8 cellular contexts compared by ENCODE assay signal in the genomic region with DNA sequence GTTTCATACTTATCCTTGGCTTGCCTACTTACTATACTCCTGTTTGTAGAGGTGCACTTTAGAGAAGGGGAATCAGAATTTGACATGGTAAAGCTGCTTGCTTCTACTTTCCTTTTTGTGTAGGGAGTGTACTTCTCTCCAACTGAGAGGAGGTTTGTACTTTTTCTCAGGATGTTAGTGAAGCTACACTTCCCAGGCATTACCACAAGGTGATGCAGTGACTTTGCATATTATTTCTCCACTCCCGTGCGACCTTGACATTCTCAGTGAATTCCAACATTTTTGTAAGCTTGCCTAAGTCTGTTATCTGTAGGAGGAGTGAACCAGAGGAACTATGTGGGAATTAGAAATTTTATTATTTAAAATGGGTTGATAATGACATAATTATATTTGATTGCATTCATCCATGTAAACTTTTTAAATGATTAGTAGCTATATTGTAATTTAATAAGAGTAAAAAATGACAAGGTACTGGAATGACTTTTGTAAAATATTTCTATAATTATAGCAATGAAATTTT. TPM values are rescaled to one million over a fixed set of nuclear protein-coding genes. Genes with fewer than 3 reads are reported as not detected.
A peak's percentile ranks its signal among the peaks of the same experiment; 100 is the strongest.
DNase-seq lines count a peak whose midpoint lies in the region; ATAC-seq, FAIRE-seq and TF ChIP-seq lines count a peak whose summit lies in the region.

No MANE protein-coding gene starts in this region.

- POLR2A ChIA-PET in PC-3 (lab: Charles Lee; ENCODE audit: unreplicated experiment): no interaction called here

- H3K9ac ChIP-seq in PC-3 (ENCODE audit: low read length) (peak overlapping the region; percentile 6; the same call in 1 of the 2 replicates), neural progenitor cell (no peak overlapping the region)

- H2AFZ ChIP-seq in PC-3 (ENCODE audit: low read length): no peak overlapping the region
- no peak overlapping the region for H2AFZ ChIP-seq in neural progenitor cell (replicated peaks)

- CTCF ChIA-PET in Calu3 (lab: Charles Lee): interaction anchor here (0.6 to 2.5 kb wide), 12 partner anchors 10 to 549 kb away, joined by 3 to 31 read pairs (median 4); partner anchors contain the start of gene HIBADH
- CTCF ChIA-PET in PC-3 (lab: Charles Lee): interaction anchor here (0.8 to 1.8 kb wide), 6 partner anchors 29 to 176 kb away, joined by 3 to 44 read pairs (median 5); partner anchors contain the start of gene HIBADH

- H3K27me3 ChIP-seq in H7 (ENCODE audit: control insufficient read depth, insufficient read depth, low read length): no peaks in the 10 kb centered on the region
- no peaks in the 10 kb centered on the region for H3K27me3 ChIP-seq in PC-3 (ENCODE audit: low read length)
- H3K27me3 ChIP-seq in neural progenitor cell: no peaks in the 10 kb centered on the region

- H3K79me2 ChIP-seq in PC-3 (ENCODE audit: low read length) (peaks cover 88% of the 10 kb centered on the region), neural progenitor cell (ENCODE audit: low read depth) (peaks cover 81% of the 10 kb centered on the region)

- TF ChIP-seq CTCF in Calu3 (IDR thresholded peaks at IDR 0.05; ENCODE audit: unreplicated experiment) (peak; percentile 66), PC-3 (conservative IDR thresholded peaks at IDR 0.05; ENCODE audit: low read depth, low read length) (peak; percentile 80), neural progenitor cell (IDR thresholded peaks at IDR 0.05) (peak; percentile 47)

- BruUV-seq in Calu3 (replicated peaks; lab: Mats Ljungman, UMichigan) (no TSS peak), PC-3 (replicated peaks; lab: Mats Ljungman, UMichigan) (no TSS peak)

- H3K27ac ChIP-seq in PC-3 (ENCODE audit: low read length): peak overlapping the region; percentile 32
- H3K27ac ChIP-seq in neural progenitor cell: no peak overlapping the region

- peak; percentile 45 for FAIRE-seq in endometrium (lab: Jason Lieb, UNC)

- peak overlapping the region; percentile 74 for H3K27ac Mint-ChIP-seq in Calu3 (ENCODE audit: unreplicated experiment)
- H3K27ac Mint-ChIP-seq in neural progenitor cell: no peak overlapping the region

- H4K20me1 ChIP-seq in PC-3 (ENCODE audit: low read length) (peaks cover 19% of the 10 kb centered on the region), neural progenitor cell (ENCODE audit: low read depth) (peaks cover 58% of the 10 kb centered on the region)

- H3K9me2 ChIP-seq in PC-3 (replicated peaks; ENCODE audit: low read length): no peaks in the 10 kb centered on the region

- H3K4me1 Mint-ChIP-seq in Calu3 (ENCODE audit: low read depth, unreplicated experiment) (peaks cover 52% of the 10 kb centered on the region), neural progenitor cell (peaks cover 23% of the 10 kb centered on the region)

- peak overlapping the region; percentile 77 for H3K4me2 ChIP-seq in PC-3 (ENCODE audit: low read length)
- no peak overlapping the region for H3K4me2 ChIP-seq in neural progenitor cell

- DNase-seq in Calu3 (peak; percentile 46), H7 (peak; percentile 55), PC-3 (peak; percentile 79), neural progenitor cell (ENCODE audit: low spot score) (peak; percentile 18), NCI-H345 (lab: John Stamatoyannopoulos, UW) (no peak), NCI-H2029 treated with DMSO at 0.1 percent for 48 hours (lab: John Stamatoyannopoulos, UW) (no peak)
- no peak for DNase-seq in central memory CD4-positive, alpha-beta T cell

- H3K27me3 Mint-ChIP-seq in Calu3 (ENCODE audit: unreplicated experiment) (no peaks in the 10 kb centered on the region), neural progenitor cell (ENCODE audit: insufficient read depth, low read depth) (no peaks in the 10 kb centered on the region)

- peaks cover 45% of the 10 kb centered on the region for H3K36me3 Mint-ChIP-seq in Calu3 (ENCODE audit: insufficient read depth, unreplicated experiment)
- peaks cover 4% of the 10 kb centered on the region for H3K36me3 Mint-ChIP-seq in neural progenitor cell

- peak overlapping the region; percentile 46 for H3K4me3 Mint-ChIP-seq in Calu3 (ENCODE audit: low read depth, unreplicated experiment)
- no peak overlapping the region for H3K4me3 Mint-ChIP-seq in neural progenitor cell

- H3K4me1 ChIP-seq in PC-3 (ENCODE audit: insufficient read depth, low read length) (peaks cover 35% of the 10 kb centered on the region), neural progenitor cell (peaks cover 19% of the 10 kb centered on the region)

- H3K9me3 ChIP-seq in PC-3 (ENCODE audit: low read length): no peaks in the 10 kb centered on the region
- H3K9me3 ChIP-seq in neural progenitor cell (ENCODE audit: low read depth): no peaks in the 10 kb centered on the region

- H3K36me3 ChIP-seq in H7 (replicated peaks; ENCODE audit: control insufficient read depth, insufficient read depth, low read length): no peaks in the 10 kb centered on the region; the same call in none of the 2 replicates
- H3K36me3 ChIP-seq in PC-3 (ENCODE audit: low read depth, low read length): peaks cover 18% of the 10 kb centered on the region
- H3K36me3 ChIP-seq in neural progenitor cell: peaks cover 9% of the 10 kb centered on the region

- intact Hi-C loops in Calu3 (cut with micrococcal nuclease; ENCODE audit: unreplicated experiment) (loop anchor here (1.0 kb wide), 3 partner anchors 29 to 351 kb away; no protein-coding TSS in a partner anchor), PC-3 (cut with micrococcal nuclease) (loop anchor here (1.0 to 10.0 kb wide), 7 partner anchors 14 to 277 kb away; partner anchors contain the start of gene HIBADH)

- H3K9me3 Mint-ChIP-seq in Calu3 (ENCODE audit: low read depth, unreplicated experiment) (no peaks in the 10 kb centered on the region), neural progenitor cell (no peaks in the 10 kb centered on the region)

- no peak overlapping the region for H3K4me3 ChIP-seq in H7 (ENCODE audit: insufficient read depth, low read depth, low read length)
- peak overlapping the region; percentile 41 for H3K4me3 ChIP-seq in PC-3 (ENCODE audit: low read length)
- no peak overlapping the region for H3K4me3 ChIP-seq in neural progenitor cell

- H3F3A ChIP-seq in PC-3 (ENCODE audit: low read length, unreplicated experiment): no peaks in the 10 kb centered on the region
- peaks cover 4% of the 10 kb centered on the region for H3F3A ChIP-seq in neural progenitor cell (ENCODE audit: low read depth)

- peak; percentile 45 for ATAC-seq in PC-3

RNA-seq across cellular contexts. Expression of gene TAX1BP1, which starts 5.2 kb away (rescaled TPM):
- 190 TPM in 2 replicates for total RNA-seq in Calu3 (2022)
- 51.6 and 62.2 TPM in 2 replicates for total RNA-seq in H7 (2014; rRNA removed; shearing (Covaris generic))
- 49.5 and 58.5 TPM in 2 replicates for total RNA-seq in PC-3 (2014; rRNA removed)
- total RNA-seq in neural progenitor cell (ENCODE audit: low replicate concordance): 66.8 and 80.0 TPM in 2 replicates

Comparison
In these comparisons a context has a peak if more than half of its experiments do, and no peak if none do; other contexts are left out.
1. DNase-seq: peak in Calu3 (single experiment), H7 (single experiment), PC-3 (single experiment) and neural progenitor cell (single experiment); none in NCI-H345 (single experiment), central memory CD4-positive, alpha-beta T cell (single experiment) and NCI-H2029 treated with DMSO at 0.1 percent for 48 hours (single experiment).
2. Peak in every context shown above with its lines, with median percentiles within 50 percentile points of each other: CTCF ChIP-seq.